In the genomic region with DNA sequence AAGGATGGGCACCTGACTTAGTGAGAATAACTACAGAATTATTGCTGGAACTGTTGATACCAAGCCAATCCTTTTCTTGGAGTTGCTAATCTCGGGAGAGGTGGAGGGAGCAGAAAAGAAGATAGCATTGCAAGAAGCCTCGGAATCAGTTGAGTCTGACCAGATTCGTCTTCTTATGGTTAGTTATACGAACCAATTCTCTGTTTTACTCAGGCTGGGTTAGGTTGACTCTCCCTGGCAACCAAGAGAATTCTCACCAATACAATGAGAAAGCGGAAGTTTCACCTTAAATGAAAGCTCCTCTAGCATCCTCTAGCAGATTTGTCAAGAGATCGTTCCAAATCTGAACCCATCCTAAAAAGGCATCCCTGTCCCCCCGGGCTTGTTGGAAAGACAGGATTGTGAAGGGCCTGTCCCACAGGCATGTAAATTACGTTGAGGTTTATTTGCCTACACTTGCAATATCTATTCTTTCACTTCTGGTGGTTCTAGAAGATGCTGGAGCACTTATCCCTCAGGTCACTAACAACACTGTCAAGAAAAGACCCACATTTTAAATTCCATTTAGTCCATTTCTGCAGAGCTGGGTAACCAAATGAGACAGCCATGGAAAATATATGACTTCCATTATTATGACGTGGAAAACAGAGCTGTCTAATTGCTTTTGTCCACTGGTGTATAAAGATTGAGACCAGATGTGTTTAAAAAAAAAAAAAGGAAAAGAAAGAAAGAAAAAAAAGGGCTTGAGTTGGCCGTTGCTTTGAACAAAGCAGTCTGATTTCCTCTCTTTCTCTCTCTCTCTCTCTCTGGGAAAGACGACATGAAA, we compare ENCODE assay signal across 8 cellular contexts. TPM values are rescaled to one million over a fixed set of nuclear protein-coding genes. Genes with fewer than 3 reads are reported as not detected.
A peak's percentile ranks its signal among the peaks of the same experiment; 100 is the strongest.
DNase-seq lines count a peak whose midpoint lies in the region; ATAC-seq and TF ChIP-seq lines count a peak whose summit lies in the region.

No MANE protein-coding gene starts in this region.

- CTCF ChIA-PET in GM10248 (lab: Yijun Ruan, JAX): interaction anchor here (0.9 to 1.7 kb wide), 4 partner anchors 48 to 100 kb away, joined by 3 to 5 read pairs (median 4); no protein-coding TSS in a partner anchor

- peak; percentile 83 for DNase-seq in GM10248 (ENCODE audit: extremely low spot score)
- no peak for DNase-seq in left lung
- DNase-seq in kidney tubule cell (ENCODE audit: low spot score): no peak
- no peak for DNase-seq in D341Med (ENCODE audit: low spot score)
- no peak for DNase-seq in cerebellar nuclear complex (lab: John Stamatoyannopoulos, UW)
- DNase-seq in iPS-NIHi11 (ENCODE audit: low spot score): no peak

- ATAC-seq in GM21423 (IDR thresholded peaks at IDR 0.05; ENCODE audit: unreplicated experiment): peak; percentile 86
- ATAC-seq in HG03571 (IDR thresholded peaks at IDR 0.05; ENCODE audit: unreplicated experiment): peak; percentile 95
- ATAC-seq in left lung: peak; percentile 13

- H3K27me3 ChIP-seq in left lung: no peaks in the 10 kb centered on the region

- H3K4me3 ChIP-seq in left lung: no peak overlapping the region

- H3K36me3 ChIP-seq in left lung: no peaks in the 10 kb centered on the region

- POLR2A ChIA-PET in GM10248 (lab: Yijun Ruan, JAX): no interaction called here

- H3K9me3 ChIP-seq in left lung: no peaks in the 10 kb centered on the region

- TF ChIP-seq CTCF in GM10248 (IDR thresholded peaks at IDR 0.05; ENCODE audit: control extremely low read depth, extremely low read depth, low read depth, missing control alignments) (no peak), left lung (IDR thresholded peaks at IDR 0.05) (no peak)

- no peaks in the 10 kb centered on the region for H3K4me1 ChIP-seq in left lung

- H3K27ac ChIP-seq in left lung: peak overlapping the region in 1 of 2 donors; percentile 71

- intact Hi-C loops in left lung (cut with DNase I): no loop called here

RNA-seq across cellular contexts. Expression of a gene that starts 43.3 kb away (rescaled TPM):
- total RNA-seq in left lung: 10 to 100 TPM; 89.1 to 96.9 TPM

Comparison
In these comparisons a context has a peak if more than half of its experiments do, and no peak if none do; other contexts are left out.
1. ATAC-seq: peak in every context shown above with its lines; median percentile 95 in HG03571; 86 in GM21423; 13 in left lung.